Comparison of ENCODE assay signal across 1 cellular context in genomic region chr5:14143843-14144585, GRCh38.
TF ChIP-seq lines count a peak whose summit lies in the region.

No MANE protein-coding gene starts in this region.

TF ChIP-seq in WTC11, 78 proteins besides CTCF, POLR2A, EP300 and RAD21 (continued from another document):
- TF ChIP-seq CDX4 (CRISPR knock-in tag; IDR thresholded peaks at IDR 0.05; ENCODE audit: borderline replicate concordance) = no peak
